Comparison of ENCODE assay signal across 8 cellular contexts in genomic region chr16:57300387-57301125, GRCh38. TPM values are rescaled to one million over a fixed set of nuclear protein-coding genes. Genes with fewer than 3 reads are reported as not detected.
DNase-seq lines count a peak whose midpoint lies in the region; ATAC-seq and TF ChIP-seq lines count a peak whose summit lies in the region.

No MANE protein-coding gene starts in this region.

- peaks cover 4% of the 10 kb centered on the region for H3K4me1 Mint-ChIP-seq in CD14-positive monocyte

- H3K4me3 Mint-ChIP-seq in CD14-positive monocyte, result peak overlapping the region in 1 of 2 donors; percentile 59

- intact Hi-C loops in CD14-positive monocyte (cut with micrococcal nuclease), result loop anchor here (1.0 to 10.0 kb wide), 3 partner anchors 117 to 434 kb away; partner anchors contain the start of gene KATNB1 (in 1 of the 2)

- ATAC-seq in GM19397 (IDR thresholded peaks at IDR 0.05; ENCODE audit: unreplicated experiment), result peak; percentile 83
- ATAC-seq in HG03558 (IDR thresholded peaks at IDR 0.05; ENCODE audit: extremely low read depth, unreplicated experiment), result peak; percentile 77
- peak; percentile 86 for ATAC-seq in left lobe of liver

- peak; percentile 99 for DNase-seq in CD14-positive monocyte (ENCODE audit: low spot score)
- DNase-seq in NCI-H69 (lab: John Stamatoyannopoulos, UW), result peak; percentile 97
- peak; percentile 98 for DNase-seq in activated CD4-positive, alpha-beta T cell treated with anti-CD3 and anti-CD28 coated beads, Interleukin-2, amount 50 U/mL, for 1 hour
- peak; percentile 99 for DNase-seq in dermis blood vessel endothelial cell
- peak; percentile 99 for DNase-seq in left lobe of liver (ENCODE audit: low spot score)
- DNase-seq in stimulated activated CD4-positive, alpha-beta T cell treated with anti-CD3 and anti-CD28 coated beads, Interleukin-1b, Interleukin-23, amount 100 ng/mL, for 48 hours, result peak; percentile 99

- peaks cover 0 to 2% (median 0%) of the 10 kb centered on the region in 7 donors for H3K9me3 Mint-ChIP-seq in CD14-positive monocyte

- TF ChIP-seq CTCF in CD14-positive monocyte (IDR thresholded peaks at IDR 0.05), result peak; percentile 91

- peaks cover 14 to 18% (median 15%) of the 10 kb centered on the region in 3 donors for H3K27me3 Mint-ChIP-seq in CD14-positive monocyte (ENCODE audit: low read depth in 3 of 3)

- H3K36me3 Mint-ChIP-seq in CD14-positive monocyte, result no peaks in the 10 kb centered on the region

- H3K27ac Mint-ChIP-seq in CD14-positive monocyte, result no peak overlapping the region

RNA-seq across cellular contexts. Expression of gene PLLP, which starts 16.1 kb away (rescaled TPM):
- polyA plus RNA-seq in CD14-positive monocyte, result under 1 TPM; 0.52 to 0.97 TPM
- total RNA-seq in dermis blood vessel endothelial cell, result 13.8 and 16.9 TPM in 2 replicates
- total RNA-seq in left lobe of liver, result 7.5 TPM

RNA-seq across cellular contexts. Expression of gene ARL2BP, which starts 55.5 kb away (rescaled TPM):
- 10 to 100 TPM; 84.0 to 84.6 TPM for polyA plus RNA-seq in CD14-positive monocyte
- total RNA-seq in dermis blood vessel endothelial cell (85.3 and 106 TPM in 2 replicates), left lobe of liver (17.1 TPM)

RNA-seq across cellular contexts. Expression of gene CCL22, which starts 58.0 kb away (rescaled TPM):
- under 1 TPM; 0.15 to 0.18 TPM for polyA plus RNA-seq in CD14-positive monocyte
- total RNA-seq in dermis blood vessel endothelial cell, result not detected in 2 replicates
- total RNA-seq in left lobe of liver, result 0.40 TPM

Comparison
In these comparisons a context has a peak if more than half of its experiments do, and no peak if none do; other contexts are left out.
1. Peak in every context shown above with its lines: DNase-seq and ATAC-seq.